In the genomic region with DNA sequence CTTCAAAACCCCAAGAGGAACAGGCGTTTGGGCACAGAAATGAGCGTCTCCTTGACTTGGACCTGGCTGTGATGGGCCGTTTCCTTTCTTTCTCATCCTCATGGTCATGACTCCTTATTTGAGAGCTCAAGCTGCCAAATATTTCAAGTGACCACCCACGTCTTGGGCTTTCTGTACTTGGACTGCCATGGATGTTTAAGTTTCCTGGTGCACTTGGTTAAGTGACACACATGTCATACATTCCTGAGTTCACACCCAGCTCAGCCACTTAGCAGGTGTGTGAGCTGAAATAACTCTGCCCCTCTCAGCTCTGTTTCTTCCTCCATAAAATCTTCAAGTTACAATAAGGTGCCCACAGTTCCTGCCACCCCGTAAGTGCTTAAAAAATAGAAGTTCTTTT, we compare ENCODE assay signal across 14 cellular contexts.
"Had no signal": no experiment of that assay in that cellular context is flagged by ENCODE, and none has a peak within 500 bp of the region (broad histone marks: within the 10 kb centered on the region; RNA-seq: fewer than 3 reads in every experiment).

No MANE protein-coding gene starts in this region.

- H3K4me1 ChIP-seq: pancreas had no signal

- DNase-seq: activated CD4-positive, alpha-beta T cell treated with anti-CD3 and anti-CD28 coated beads for 36 hours; activated CD8-positive, alpha-beta memory T cell treated with anti-CD3 and anti-CD28 coated beads for 24 hours; activated T-cell treated with anti-CD3 and anti-CD28 coated beads for 4 hours; brain microvascular endothelial cell; cerebellar nuclear complex; kidney; pancreas; stimulated activated naive CD4-positive, alpha-beta T cell; SW 1271; WERI-Rb-1 had no signal

- H3K9me3 ChIP-seq: pancreas had no signal

- H3K27me3 ChIP-seq: brain microvascular endothelial cell, pancreas had no signal

- H3K27me3 Mint-ChIP-seq: activated CD4-positive, alpha-beta T cell treated with anti-CD3 and anti-CD28 coated beads for 36 hours; activated naive CD8-positive, alpha-beta T cell; activated T-helper 17 cell treated with anti-CD3 and anti-CD28 coated beads, Interleukin-2, amount 50 U/mL, for 72 hours had no signal

- H3K27ac Mint-ChIP-seq: activated CD4-positive, alpha-beta T cell treated with anti-CD3 and anti-CD28 coated beads for 36 hours; activated naive CD8-positive, alpha-beta T cell; activated T-helper 17 cell treated with anti-CD3 and anti-CD28 coated beads, Interleukin-2, amount 50 U/mL, for 72 hours had no signal

- H3K27ac ChIP-seq: brain microvascular endothelial cell, pancreas, WERI-Rb-1 had no signal

- H3K4me3 ChIP-seq: pancreas had no signal

- H3K4me3 Mint-ChIP-seq: activated CD4-positive, alpha-beta T cell treated with anti-CD3 and anti-CD28 coated beads for 36 hours; activated naive CD8-positive, alpha-beta T cell; activated T-helper 17 cell treated with anti-CD3 and anti-CD28 coated beads, Interleukin-2, amount 50 U/mL, for 72 hours; dendritic cell treated with granulocyte-macrophage colony-stimulating factor and Interleukin-4, amounts not matched to agents 40 ng/mL and 50 ng/mL, for 4 days; neural crest cell had no signal

- H3K9me3 Mint-ChIP-seq: activated T-helper 17 cell treated with anti-CD3 and anti-CD28 coated beads, Interleukin-2, amount 50 U/mL, for 72 hours; dendritic cell treated with granulocyte-macrophage colony-stimulating factor and Interleukin-4, amounts not matched to agents 40 ng/mL and 50 ng/mL, for 4 days; neural crest cell had no signal

- ATAC-seq: activated CD4-positive, alpha-beta T cell treated with anti-CD3 and anti-CD28 coated beads for 36 hours; activated T-helper 17 cell treated with anti-CD3 and anti-CD28 coated beads, Interleukin-2, amount 50 U/mL, for 72 hours; pancreas had no signal
